Comparison of ENCODE assay signal across 8 cellular contexts in genomic region chr4:112049119-112049518, GRCh38.
A peak's percentile ranks its signal among the peaks of the same experiment; 100 is the strongest.
DNase-seq lines count a peak whose midpoint lies in the region; ATAC-seq and TF ChIP-seq lines count a peak whose summit lies in the region.
"Not testable (repeated sequence)": the region's sequence is repeated elsewhere in the genome, so short reads cannot be mapped to it uniquely, and the experiment has no call there.

No MANE protein-coding gene starts in this region.

- DNase-seq in GM06990 (ENCODE audit: extremely low read depth, insufficient read length), result peak; percentile 16

- H3K4me3 ChIP-seq in GM06990 (replicated peaks; ENCODE audit: low read depth, low read length), result not testable (repeated sequence)

- not testable (repeated sequence) for H3K27me3 ChIP-seq in GM06990 (replicated peaks; ENCODE audit: control insufficient read depth, insufficient read depth, low read length)

- peak; percentile 97 for ATAC-seq in GM18858 (IDR thresholded peaks at IDR 0.05; ENCODE audit: unreplicated experiment)
- ATAC-seq in GM19328 (IDR thresholded peaks at IDR 0.05; ENCODE audit: unreplicated experiment), result peak; percentile 60
- peak; percentile 92 for ATAC-seq in GM21390 (IDR thresholded peaks at IDR 0.05; ENCODE audit: unreplicated experiment)
- ATAC-seq in GM21786 (IDR thresholded peaks at IDR 0.05; ENCODE audit: unreplicated experiment), result peak; percentile 92
- ATAC-seq in HG02884 (IDR thresholded peaks at IDR 0.05; ENCODE audit: unreplicated experiment), result peak; percentile 96
- ATAC-seq in HG03103 (IDR thresholded peaks at IDR 0.05; ENCODE audit: low read depth, unreplicated experiment), result peak; percentile 97
- peak; percentile 95 for ATAC-seq in HG03469 (IDR thresholded peaks at IDR 0.05; ENCODE audit: unreplicated experiment)

- H3K36me3 ChIP-seq in GM06990 (ENCODE audit: control insufficient read depth, insufficient read depth, low read length), result not testable (repeated sequence)

- TF ChIP-seq CTCF in GM06990 (IDR thresholded peaks at IDR 0.05; ENCODE audit: insufficient read depth, low read length, poor library complexity, severe bottlenecking), result not testable (repeated sequence)
